ENCODE assay signal across 1 cellular context in genomic region chrX:81195712-81196111, GRCh38.
TF ChIP-seq lines count a peak whose summit lies in the region.

No MANE protein-coding gene starts in this region.

TF ChIP-seq in GM12878, 131 proteins besides CTCF, POLR2A, EP300 and RAD21:
- peak; percentile 40; the same call in 1 of the 2 replicates for TF ChIP-seq SMC3 (IDR thresholded peaks at IDR 0.05; ENCODE audit: borderline replicate concordance, low read length)
- TF ChIP-seq ZNF274 (IDR thresholded peaks at IDR 0.05; ENCODE audit: insufficient read depth, insufficient read length): no peak
